ENCODE assay signal across 16 cellular contexts in the genomic region with DNA sequence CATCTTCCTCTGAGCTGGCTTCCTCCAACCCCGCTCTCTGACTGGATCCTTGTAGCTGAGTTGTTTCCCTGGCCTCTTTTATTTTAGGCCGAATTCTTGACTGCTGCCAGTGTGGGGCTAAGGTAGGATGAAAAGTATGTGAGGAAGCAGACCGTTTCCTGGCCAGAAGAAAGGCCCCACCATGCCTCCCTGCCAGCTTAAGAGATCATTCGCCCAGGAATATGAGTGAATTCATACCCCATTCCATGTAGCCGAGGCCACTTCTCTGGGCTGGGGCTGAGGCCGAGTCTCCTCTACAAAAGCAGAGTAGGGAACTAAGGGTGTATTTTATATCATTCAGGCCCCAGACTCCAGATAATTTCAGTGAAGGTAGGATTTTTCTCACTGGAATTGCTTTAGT. TPM values are rescaled to one million over a fixed set of nuclear protein-coding genes. Genes with fewer than 3 reads are reported as not detected.
DNase-seq lines count a peak whose midpoint lies in the region; ATAC-seq, FAIRE-seq and TF ChIP-seq lines count a peak whose summit lies in the region.
"Had no signal": no experiment of that assay in that cellular context is flagged by ENCODE, and none has a peak within 500 bp of the region (broad histone marks: within the 10 kb centered on the region; RNA-seq: fewer than 3 reads in every experiment).

No MANE protein-coding gene starts in this region.

- peaks cover 85% of the 10 kb centered on the region for H3K79me2 ChIP-seq in astrocyte (ENCODE audit: insufficient read depth, low read length)

- H3K27ac Mint-ChIP-seq in astrocyte (ENCODE audit: unreplicated experiment), result no peak overlapping the region
- H3K27ac Mint-ChIP-seq in activated CD8-positive, alpha-beta T cell treated with anti-CD3 and anti-CD28 coated beads for 36 hours, result no peak overlapping the region
- H3K27ac Mint-ChIP-seq: CD14-positive monocyte, nephron progenitor cell had no signal

- intact Hi-C loops in activated CD8-positive, alpha-beta T cell treated with anti-CD3 and anti-CD28 coated beads for 36 hours (cut with micrococcal nuclease), result no loop called here

- no peak for TF ChIP-seq CTCF in astrocyte (IDR thresholded peaks at IDR 0.05; ENCODE audit: insufficient read depth, low read depth, low read length)
- TF ChIP-seq CTCF in activated CD8-positive, alpha-beta T cell treated with anti-CD3 and anti-CD28 coated beads for 36 hours (IDR thresholded peaks at IDR 0.05), result no peak

- peaks cover 15 to 31% (median 25%) of the 10 kb centered on the region in 11 experiments for H3K27me3 ChIP-seq in BLaER1 treated with 17β-estradiol and CSF1 and Interleukin-3, amounts not matched to agents 10 nM and 100 nM
- H3K27me3 ChIP-seq in astrocyte (ENCODE audit: insufficient read depth, low read length) (peaks cover 3% of the 10 kb centered on the region), layer of hippocampus (ENCODE audit: control insufficient read depth, insufficient read depth, low read length) (no peaks in the 10 kb centered on the region)

- POLR2A ChIA-PET in activated CD8-positive, alpha-beta T cell treated with anti-CD3 and anti-CD28 coated beads for 36 hours (lab: Charles Lee), result no interaction called here

- peaks cover 34 to 95% (median 82%) of the 10 kb centered on the region in 10 experiments for H3K4me1 ChIP-seq in BLaER1 treated with 17β-estradiol and CSF1 and Interleukin-3, amounts not matched to agents 10 nM and 100 nM
- H3K4me1 ChIP-seq in astrocyte (ENCODE audit: insufficient read depth, low read length), result peaks cover 54% of the 10 kb centered on the region

- no peak for ATAC-seq in activated CD8-positive, alpha-beta T cell treated with anti-CD3 and anti-CD28 coated beads for 36 hours
- no peak for ATAC-seq in GM18498 (IDR thresholded peaks at IDR 0.05; ENCODE audit: unreplicated experiment)
- no peak for ATAC-seq in HG02571 (IDR thresholded peaks at IDR 0.05; ENCODE audit: unreplicated experiment)
- ATAC-seq: HCT116, sciatic nerve had no signal

- H3K36me3 Mint-ChIP-seq in astrocyte (ENCODE audit: low read depth, unreplicated experiment), result peaks cover 8% of the 10 kb centered on the region
- H3K36me3 Mint-ChIP-seq in activated CD8-positive, alpha-beta T cell treated with anti-CD3 and anti-CD28 coated beads for 36 hours (ENCODE audit: low read depth), result peaks cover 4% of the 10 kb centered on the region

- no peak for DNase-seq in astrocyte (ENCODE audit: low read depth)
- DNase-seq in superior temporal gyrus (ENCODE audit: extremely low spot score), result peak; percentile 75
- DNase-seq in globus pallidus (ENCODE audit: low spot score), result no peak
- DNase-seq in activated CD8-positive, alpha-beta T cell treated with anti-CD3 and anti-CD28 coated beads for 36 hours, result no peak
- DNase-seq: KBM-7; NCI-H1417 treated with DMSO at 0.1 percent for 48 hours; NCI-H226; nephron progenitor cell; stimulated activated naive CD4-positive, alpha-beta T cell had no signal

- no peak overlapping the region for H3K4me3 ChIP-seq in BLaER1 treated with 17β-estradiol and CSF1 and Interleukin-3, amounts not matched to agents 10 nM and 100 nM
- H3K4me3 ChIP-seq in astrocyte (ENCODE audit: insufficient read depth, low read depth, low read length), result peak overlapping the region; percentile 70

- H3K4me3 Mint-ChIP-seq in astrocyte (ENCODE audit: unreplicated experiment), result no peak overlapping the region
- no peak overlapping the region for H3K4me3 Mint-ChIP-seq in activated CD8-positive, alpha-beta T cell treated with anti-CD3 and anti-CD28 coated beads for 36 hours
- H3K4me3 Mint-ChIP-seq: CD14-positive monocyte, nephron progenitor cell had no signal

- peak overlapping the region in 1 of 11 experiments; percentile 39; a peak in 1 of 22 replicates for H3K9ac ChIP-seq in BLaER1 treated with 17β-estradiol and CSF1 and Interleukin-3, amounts not matched to agents 10 nM and 100 nM
- H3K9ac ChIP-seq in astrocyte (ENCODE audit: low read length), result peak overlapping the region; percentile 84

- FAIRE-seq in astrocyte (lab: Jason Lieb, UNC), result no peak

- H3K27ac ChIP-seq in BLaER1 treated with 17β-estradiol and CSF1 and Interleukin-3, amounts not matched to agents 10 nM and 100 nM, result no peak overlapping the region
- H3K27ac ChIP-seq in astrocyte (ENCODE audit: low read depth, low read length), result peak overlapping the region; percentile 72
- peak overlapping the region; percentile 100 for H3K27ac ChIP-seq in layer of hippocampus (ENCODE audit: low read depth, low read length)

- H4K20me1 ChIP-seq in BLaER1 treated with 17β-estradiol and CSF1 and Interleukin-3, amounts not matched to agents 10 nM and 100 nM, result peaks cover 0 to 76% (median 5%) of the 10 kb centered on the region in 11 experiments; a peak in 13 of 22 replicates
- peaks cover 57% of the 10 kb centered on the region for H4K20me1 ChIP-seq in astrocyte (ENCODE audit: insufficient read depth, low read length)

- no peaks in the 10 kb centered on the region for H3K9me3 ChIP-seq in BLaER1 treated with 17β-estradiol and CSF1 and Interleukin-3, amounts not matched to agents 10 nM and 100 nM (replicated peaks in 1 of 11)
- H3K9me3 ChIP-seq in astrocyte (ENCODE audit: insufficient read depth, low read depth, low read length), result no peaks in the 10 kb centered on the region

- H3K9me3 Mint-ChIP-seq in astrocyte (ENCODE audit: unreplicated experiment), result peaks cover 5% of the 10 kb centered on the region
- H3K9me3 Mint-ChIP-seq in activated CD8-positive, alpha-beta T cell treated with anti-CD3 and anti-CD28 coated beads for 36 hours, result no peaks in the 10 kb centered on the region
- H3K9me3 Mint-ChIP-seq: nephron progenitor cell had no signal

- H2AFZ ChIP-seq in astrocyte (ENCODE audit: low read depth, low read length), result no peak overlapping the region

- peak overlapping the region in 7 of 11 experiments; percentile 10 to 97 (median 92); a peak in 9 of 22 replicates for H3K4me2 ChIP-seq in BLaER1 treated with 17β-estradiol and CSF1 and Interleukin-3, amounts not matched to agents 10 nM and 100 nM
- peak overlapping the region; percentile 89 for H3K4me2 ChIP-seq in astrocyte (ENCODE audit: low read length)

- peaks cover 24% of the 10 kb centered on the region for H3K4me1 Mint-ChIP-seq in astrocyte (ENCODE audit: low read depth, unreplicated experiment)
- peaks cover 13% of the 10 kb centered on the region for H3K4me1 Mint-ChIP-seq in activated CD8-positive, alpha-beta T cell treated with anti-CD3 and anti-CD28 coated beads for 36 hours (ENCODE audit: low read depth)

- peaks cover 0 to 40% (median 20%) of the 10 kb centered on the region in 11 experiments; a peak in 11 of 22 replicates for H3K36me3 ChIP-seq in BLaER1 treated with 17β-estradiol and CSF1 and Interleukin-3, amounts not matched to agents 10 nM and 100 nM
- H3K36me3 ChIP-seq in astrocyte (ENCODE audit: insufficient read depth, low read length), result no peaks in the 10 kb centered on the region

- H3K27me3 Mint-ChIP-seq in astrocyte (ENCODE audit: low read depth, unreplicated experiment), result peaks cover 88% of the 10 kb centered on the region
- H3K27me3 Mint-ChIP-seq in activated CD8-positive, alpha-beta T cell treated with anti-CD3 and anti-CD28 coated beads for 36 hours, result peaks cover 20% of the 10 kb centered on the region

- CTCF ChIA-PET in activated CD8-positive, alpha-beta T cell treated with anti-CD3 and anti-CD28 coated beads for 36 hours (lab: Charles Lee), result interaction anchor here (1.0 to 12.4 kb wide), 6 partner anchors 14 to 76 kb away, joined by 3 to 154 read pairs (median 38); no protein-coding TSS in a partner anchor

RNA-seq across cellular contexts. Expression of a gene that starts 32.3 kb away (rescaled TPM):
- 8.4 and 9.6 TPM in 2 replicates for total RNA-seq in astrocyte
- total RNA-seq in activated CD8-positive, alpha-beta T cell treated with anti-CD3 and anti-CD28 coated beads for 36 hours, result 1 to 10 TPM; 4.7 to 5.0 TPM

RNA-seq across cellular contexts. Expression of a gene that starts 58.2 kb away (rescaled TPM):
- total RNA-seq in astrocyte, result 0.14 TPM in 1 of 2 replicates, not detected in the other
- not detected for total RNA-seq in activated CD8-positive, alpha-beta T cell treated with anti-CD3 and anti-CD28 coated beads for 36 hours
- total RNA-seq: sciatic nerve had no signal

Comparison
In these comparisons a context has a peak if more than half of its experiments do, and no peak if none do; other contexts are left out.
1. H3K27ac ChIP-seq: peak in astrocyte (single experiment) and layer of hippocampus (single experiment); none in BLaER1 treated with 17β-estradiol and CSF1 and Interleukin-3, amounts not matched to agents 10 nM and 100 nM (0 of 11).